ENCODE assay signal across 1 cellular context in the genomic region with DNA sequence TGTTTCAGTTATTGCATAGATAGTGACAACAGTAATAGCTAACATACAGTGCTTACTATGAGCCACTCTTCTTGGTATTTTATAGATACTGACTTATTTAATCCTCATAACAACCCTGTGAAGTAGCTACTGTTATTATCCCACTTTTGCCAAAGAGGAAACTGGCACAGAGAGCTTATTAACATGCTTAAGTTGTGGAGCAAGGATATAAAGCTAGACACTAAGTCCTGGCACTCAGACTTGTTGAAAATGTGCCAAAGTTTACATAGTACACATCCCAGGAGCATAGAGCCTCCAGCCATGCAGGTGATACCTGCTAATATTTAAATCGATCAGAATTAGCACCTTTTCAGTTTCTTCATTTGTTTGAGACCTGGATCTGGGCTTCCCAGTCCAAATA.
TF ChIP-seq lines count a peak whose summit lies in the region.

No MANE protein-coding gene starts in this region.

TF ChIP-seq in HepG2, 621 proteins besides CTCF, POLR2A, EP300 and RAD21 (continued from another document):
- TF ChIP-seq, protein P1, sequence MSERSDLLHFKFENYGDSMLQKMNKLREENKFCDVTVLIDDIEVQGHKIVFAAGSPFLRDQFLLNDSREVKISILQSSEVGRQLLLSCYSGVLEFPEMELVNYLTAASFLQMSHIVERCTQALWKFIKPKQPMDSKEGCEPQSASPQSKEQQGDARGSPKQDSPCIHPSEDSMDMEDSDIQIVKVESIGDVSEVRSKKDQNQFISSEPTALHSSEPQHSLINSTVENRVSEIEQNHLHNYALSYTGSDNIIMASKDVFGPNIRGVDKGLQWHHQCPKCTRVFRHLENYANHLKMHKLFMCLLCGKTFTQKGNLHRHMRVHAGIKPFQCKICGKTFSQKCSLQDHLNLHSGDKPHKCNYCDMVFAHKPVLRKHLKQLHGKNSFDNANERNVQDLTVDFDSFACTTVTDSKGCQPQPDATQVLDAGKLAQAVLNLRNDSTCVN (CRISPR knock-in tag; IDR thresholded peaks at IDR 0.05; ENCODE audit: borderline replicate concordance) = no peak
- TF ChIP-seq KDM3A (CRISPR knock-in tag; IDR thresholded peaks at IDR 0.05; ENCODE audit: low read depth) = no peak
- TF ChIP-seq, protein P2, sequence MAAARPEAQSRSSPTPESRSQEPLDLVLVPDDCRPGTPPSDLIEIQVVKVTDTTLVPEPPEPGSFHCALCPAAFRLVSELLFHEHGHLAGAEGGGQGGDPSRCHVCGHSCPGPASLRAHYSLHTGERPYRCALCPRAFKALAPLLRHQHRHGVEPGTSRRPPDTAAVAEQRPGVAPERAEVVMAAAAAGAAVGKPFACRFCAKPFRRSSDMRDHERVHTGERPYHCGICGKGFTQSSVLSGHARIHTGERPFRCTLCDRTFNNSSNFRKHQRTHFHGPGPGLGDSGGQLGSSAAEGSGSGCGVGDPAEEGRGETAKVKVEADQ (CRISPR knock-in tag; IDR thresholded peaks at IDR 0.05; ENCODE audit: borderline replicate concordance) = no peak
- no peak for TF ChIP-seq GTF3A (CRISPR knock-in tag; conservative IDR thresholded peaks at IDR 0.05)
- no peak for TF ChIP-seq RBFOX2 (IDR thresholded peaks at IDR 0.05; ENCODE audit: low read depth, low read length)
- no peak for TF ChIP-seq ZNF569 (CRISPR knock-in tag; IDR thresholded peaks at IDR 0.05; ENCODE audit: borderline replicate concordance)
- TF ChIP-seq, protein P3, sequence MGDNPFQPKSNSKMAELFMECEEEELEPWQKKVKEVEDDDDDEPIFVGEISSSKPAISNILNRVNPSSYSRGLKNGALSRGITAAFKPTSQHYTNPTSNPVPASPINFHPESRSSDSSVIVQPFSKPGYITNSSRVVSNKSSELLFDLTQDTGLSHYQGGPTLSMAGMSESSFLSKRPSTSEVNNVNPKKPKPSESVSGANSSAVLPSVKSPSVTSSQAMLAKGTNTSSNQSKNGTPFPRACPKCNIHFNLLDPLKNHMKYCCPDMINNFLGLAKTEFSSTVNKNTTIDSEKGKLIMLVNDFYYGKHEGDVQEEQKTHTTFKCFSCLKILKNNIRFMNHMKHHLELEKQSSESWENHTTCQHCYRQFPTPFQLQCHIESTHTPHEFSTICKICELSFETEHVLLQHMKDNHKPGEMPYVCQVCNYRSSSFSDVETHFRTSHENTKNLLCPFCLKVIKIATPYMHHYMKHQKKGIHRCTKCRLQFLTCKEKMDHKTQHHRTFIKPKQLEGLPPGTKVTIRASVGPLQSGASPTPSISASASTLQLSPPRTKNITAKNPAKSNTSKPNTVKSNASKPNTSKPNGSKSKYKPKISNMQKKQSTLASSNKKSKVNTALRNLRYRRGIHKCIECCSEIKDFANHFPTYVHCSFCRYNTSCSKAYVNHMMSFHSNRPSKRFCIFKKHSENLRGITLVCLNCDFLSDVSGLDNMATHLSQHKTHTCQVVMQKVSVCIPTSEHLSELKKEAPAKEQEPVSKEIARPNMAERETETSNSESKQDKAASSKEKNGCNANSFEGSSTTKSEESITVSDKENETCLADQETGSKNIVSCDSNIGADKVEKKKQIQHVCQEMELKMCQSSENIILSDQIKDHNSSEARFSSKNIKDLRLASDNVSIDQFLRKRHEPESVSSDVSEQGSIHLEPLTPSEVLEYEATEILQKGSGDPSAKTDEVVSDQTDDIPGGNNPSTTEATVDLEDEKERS (CRISPR knock-in tag; IDR thresholded peaks at IDR 0.05) = no peak
- TF ChIP-seq HDAC2 (CRISPR knock-in tag; IDR thresholded peaks at IDR 0.05) = no peak
- no peak for TF ChIP-seq POLR2G (IDR thresholded peaks at IDR 0.05; ENCODE audit: low read depth, low read length)
- TF ChIP-seq, protein P4, sequence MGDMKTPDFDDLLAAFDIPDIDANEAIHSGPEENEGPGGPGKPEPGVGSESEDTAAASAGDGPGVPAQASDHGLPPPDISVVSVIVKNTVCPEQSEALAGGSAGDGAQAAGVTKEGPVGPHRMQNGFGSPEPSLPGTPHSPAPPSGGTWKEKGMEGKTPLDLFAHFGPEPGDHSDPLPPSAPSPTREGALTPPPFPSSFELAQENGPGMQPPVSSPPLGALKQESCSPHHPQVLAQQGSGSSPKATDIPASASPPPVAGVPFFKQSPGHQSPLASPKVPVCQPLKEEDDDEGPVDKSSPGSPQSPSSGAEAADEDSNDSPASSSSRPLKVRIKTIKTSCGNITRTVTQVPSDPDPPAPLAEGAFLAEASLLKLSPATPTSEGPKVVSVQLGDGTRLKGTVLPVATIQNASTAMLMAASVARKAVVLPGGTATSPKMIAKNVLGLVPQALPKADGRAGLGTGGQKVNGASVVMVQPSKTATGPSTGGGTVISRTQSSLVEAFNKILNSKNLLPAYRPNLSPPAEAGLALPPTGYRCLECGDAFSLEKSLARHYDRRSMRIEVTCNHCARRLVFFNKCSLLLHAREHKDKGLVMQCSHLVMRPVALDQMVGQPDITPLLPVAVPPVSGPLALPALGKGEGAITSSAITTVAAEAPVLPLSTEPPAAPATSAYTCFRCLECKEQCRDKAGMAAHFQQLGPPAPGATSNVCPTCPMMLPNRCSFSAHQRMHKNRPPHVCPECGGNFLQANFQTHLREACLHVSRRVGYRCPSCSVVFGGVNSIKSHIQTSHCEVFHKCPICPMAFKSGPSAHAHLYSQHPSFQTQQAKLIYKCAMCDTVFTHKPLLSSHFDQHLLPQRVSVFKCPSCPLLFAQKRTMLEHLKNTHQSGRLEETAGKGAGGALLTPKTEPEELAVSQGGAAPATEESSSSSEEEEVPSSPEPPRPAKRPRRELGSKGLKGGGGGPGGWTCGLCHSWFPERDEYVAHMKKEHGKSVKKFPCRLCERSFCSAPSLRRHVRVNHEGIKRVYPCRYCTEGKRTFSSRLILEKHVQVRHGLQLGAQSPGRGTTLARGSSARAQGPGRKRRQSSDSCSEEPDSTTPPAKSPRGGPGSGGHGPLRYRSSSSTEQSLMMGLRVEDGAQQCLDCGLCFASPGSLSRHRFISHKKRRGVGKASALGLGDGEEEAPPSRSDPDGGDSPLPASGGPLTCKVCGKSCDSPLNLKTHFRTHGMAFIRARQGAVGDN (CRISPR knock-in tag; IDR thresholded peaks at IDR 0.05) = no peak
